22 cellular contexts compared by ENCODE assay signal in genomic region chr12:123004287-123004686, GRCh38. TPM values are rescaled to one million over a fixed set of nuclear protein-coding genes. Genes with fewer than 3 reads are reported as not detected.
DNase-seq lines count a peak whose midpoint lies in the region; ATAC-seq, FAIRE-seq and TF ChIP-seq lines count a peak whose summit lies in the region.
"Had no signal": no experiment of that assay in that cellular context is flagged by ENCODE, and none has a peak within 500 bp of the region (broad histone marks: within the 10 kb centered on the region; RNA-seq: fewer than 3 reads in every experiment).

No MANE protein-coding gene starts in this region.

- H3K4me2 ChIP-seq in K562 (ENCODE audit: insufficient read depth, low read length) (no peak overlapping the region), neuronal stem cell (ENCODE audit: insufficient read depth, low read length, poor library complexity, severe bottlenecking) (no peak overlapping the region)
- H3K4me2 ChIP-seq: A549 had no signal

- H3K9me1 ChIP-seq in K562 (ENCODE audit: control insufficient read depth, insufficient read depth, low read length), result peaks cover 3% of the 10 kb centered on the region

- ATAC-seq in left ventricle myocardium superior (no peak), right cardiac atrium (no peak), K562 (no peak)
- ATAC-seq: A549 had no signal

- no peaks in the 10 kb centered on the region for H3K9me3 ChIP-seq in right cardiac atrium (ENCODE audit: control insufficient read depth, low read length)
- H3K9me3 ChIP-seq in K562 (replicated peaks; ENCODE audit: control insufficient read depth, insufficient read depth, low read depth, low read length), result no peaks in the 10 kb centered on the region
- no peaks in the 10 kb centered on the region for H3K9me3 ChIP-seq in neuronal stem cell (replicated peaks in 1 of 2; ENCODE audit: control insufficient read depth in 2 of 2, insufficient read depth in 1 of 2, low read depth in 1 of 2, low read length in 2 of 2)
- H3K9me3 ChIP-seq: A549 had no signal

- in situ Hi-C loops in K562 (cut with MboI), result no loop called here

- H3K4me1 ChIP-seq in right cardiac atrium (ENCODE audit: control insufficient read depth, insufficient read depth, low read length) (no peaks in the 10 kb centered on the region), K562 (replicated peaks in 1 of 2; ENCODE audit: control insufficient read depth in 2 of 2, insufficient read depth in 2 of 2, low read length in 2 of 2) (peaks cover 13 to 16% of the 10 kb centered on the region in 2 experiments), neuronal stem cell (ENCODE audit: control insufficient read depth in 2 of 2, insufficient read depth in 1 of 2, low read depth in 1 of 2, low read length in 2 of 2) (no peaks in the 10 kb centered on the region)
- H3K4me1 ChIP-seq: A549 had no signal

- no peak overlapping the region for H3K4me3 ChIP-seq in right cardiac atrium (ENCODE audit: low read length)
- no peak overlapping the region for H3K4me3 ChIP-seq in K562
- no peak overlapping the region for H3K4me3 ChIP-seq in neuronal stem cell (ENCODE audit: low read length in 2 of 2)
- H3K4me3 ChIP-seq: A549 had no signal

- no peak overlapping the region for H4K8ac ChIP-seq in neuronal stem cell (ENCODE audit: low read depth, low read length)

- no peak for TF ChIP-seq POLR2A in K562 (conservative IDR thresholded peaks at IDR 0.05)

- POLR2A ChIA-PET in K562 (lab: Yijun Ruan, JAX), result no interaction called here

- no TSS peak for BruUV-seq in K562 (replicated peaks; lab: Mats Ljungman, UMichigan)

- no peak for TF ChIP-seq RAD21 in K562 (CRISPR knock-in tag; conservative IDR thresholded peaks at IDR 0.05 in 1 of 2, IDR thresholded peaks at IDR 0.05 in 1 of 2)

- CTCF ChIA-PET in K562 (lab: Yijun Ruan, JAX; ENCODE audit: low intra/inter-chr PET ratio), result no interaction called here

- H2BK5ac ChIP-seq in neuronal stem cell (ENCODE audit: low read length), result peak overlapping the region; percentile 78

- H2AK5ac ChIP-seq in neuronal stem cell (ENCODE audit: low read depth, low read length), result peak overlapping the region; percentile 64

- FAIRE-seq in K562 (lab: Jason Lieb, UNC) (no peak), urothelium cell line (lab: Jason Lieb, UNC) (peak; percentile 50)
- FAIRE-seq: A549, G401.6, GM12892, H54 had no signal

- H3K27ac ChIP-seq in right cardiac atrium (ENCODE audit: low read length) (no peak overlapping the region), K562 (ENCODE audit: extremely low read depth, low read depth, low read length) (no peak overlapping the region), neuronal stem cell (replicated peaks; ENCODE audit: low read length) (no peak overlapping the region)
- H3K27ac ChIP-seq: A549 had no signal

- no peak for TF ChIP-seq EP300 in K562 (IDR thresholded peaks at IDR 0.05; ENCODE audit: low read length)

- TF ChIP-seq CTCF in K562 (IDR thresholded peaks at IDR 0.05 in 2 of 3, conservative IDR thresholded peaks at IDR 0.05 in 1 of 3; ENCODE audit: insufficient read depth in 2 of 3, low read depth in 1 of 3, low read length in 3 of 3), result no peak

- no peaks in the 10 kb centered on the region for H3K79me1 ChIP-seq in neuronal stem cell (ENCODE audit: low read depth, low read length)

- no peak overlapping the region for H3K14ac ChIP-seq in neuronal stem cell (ENCODE audit: low read length)

- no peak overlapping the region for H2BK12ac ChIP-seq in neuronal stem cell (ENCODE audit: low read length)

- no peak overlapping the region for H4K91ac ChIP-seq in neuronal stem cell (ENCODE audit: low read depth, low read length, poor library complexity)

- no peak overlapping the region for H3K23ac ChIP-seq in neuronal stem cell (ENCODE audit: low read depth, low read length, poor library complexity)

- DNase-seq in left ventricle myocardium superior, result peak; percentile 8
- DNase-seq in right cardiac atrium, result no peak
- no peak for DNase-seq in K562 (ENCODE audit: extremely low read depth in 1 of 4, low spot score in 3 of 4)
- no peak for DNase-seq in neuronal stem cell (ENCODE audit: low spot score)
- DNase-seq in urothelium cell line (ENCODE audit: low spot score), result no peak
- no peak for DNase-seq in D341Med (ENCODE audit: low spot score)
- no peak for DNase-seq in activated effector memory CD4-positive, alpha-beta T cell treated with anti-CD3 and anti-CD28 coated beads, Interleukin-2, amount 50 U/mL, for 16 hours
- no peak for DNase-seq in Kasumi-1 (lab: John Stamatoyannopoulos, UW)
- DNase-seq: 8988T; ACHN; C1 segment of cervical spinal cord; Calu3; CD4-positive, alpha-beta memory T cell; COR-L47; DMS153; DND-41; GOT3; HCEC 1CT had no signal

- no peak overlapping the region for H3K18ac ChIP-seq in neuronal stem cell (ENCODE audit: low read length)

- H3K27me3 ChIP-seq in right cardiac atrium (ENCODE audit: control insufficient read depth, insufficient read depth) (no peaks in the 10 kb centered on the region), K562 (ENCODE audit: control insufficient read depth in 2 of 2, insufficient read depth in 2 of 2, low read length in 2 of 2) (no peaks in the 10 kb centered on the region), neuronal stem cell (ENCODE audit: control insufficient read depth in 3 of 3, insufficient read depth in 3 of 3, low read depth in 1 of 3, low read length in 3 of 3) (no peaks in the 10 kb centered on the region)

- no peaks in the 10 kb centered on the region for H4K20me1 ChIP-seq in K562 (replicated peaks; ENCODE audit: control insufficient read depth, insufficient read depth, low read length)

- no peak overlapping the region for H2BK15ac ChIP-seq in neuronal stem cell (ENCODE audit: low read length)

- no peaks in the 10 kb centered on the region for H3K79me2 ChIP-seq in K562 (ENCODE audit: control insufficient read depth, insufficient read depth, low read length)

- no peak overlapping the region for H3K4ac ChIP-seq in neuronal stem cell (ENCODE audit: low read length)

- peak overlapping the region in 1 of 2 experiments; percentile 13; a peak in 1 of 4 replicates for H3K9ac ChIP-seq in K562 (ENCODE audit: insufficient read depth in 1 of 2, low read depth in 2 of 2, low read length in 2 of 2)
- no peak overlapping the region for H3K9ac ChIP-seq in neuronal stem cell (ENCODE audit: low read depth, low read length, poor library complexity)

- intact Hi-C loops in left ventricle myocardium superior (cut with micrococcal nuclease), result no loop called here
- intact Hi-C loops in right cardiac atrium (cut with DNase I), result no loop called here
- intact Hi-C loops in K562 (cut with micrococcal nuclease), result no loop called here

- peaks cover 4% of the 10 kb centered on the region; the same call in 1 of the 3 replicates for H3K36me3 ChIP-seq in K562 (ENCODE audit: control insufficient read depth, insufficient read depth, low read length)
- H3K36me3 ChIP-seq in neuronal stem cell (replicated peaks in 1 of 2; ENCODE audit: control insufficient read depth in 2 of 2, insufficient read depth in 2 of 2, low read length in 2 of 2), result no peaks in the 10 kb centered on the region

- H2BK120ac ChIP-seq in neuronal stem cell (ENCODE audit: low read depth, low read length), result no peak overlapping the region

- H2AFZ ChIP-seq in K562 (ENCODE audit: low read depth, low read length), result no peak overlapping the region
- no peak overlapping the region for H2AFZ ChIP-seq in neuronal stem cell (ENCODE audit: low read length)

- WGBS in right cardiac atrium, result 88% methylated on average over 14 of the region's 14 CpGs
- 73% methylated on average over 11 of the region's 14 CpGs for WGBS in K562 (ENCODE audit: insufficient coverage, low coverage, missing lambda C conversion rate)
- no CpG with 5 or more reads among the region's 14 CpGs for WGBS in neuronal stem cell (ENCODE audit: extremely low coverage in 2 of 2, insufficient read length in 2 of 2, insufficient replicate concordance in 1 of 2), 2 donors

RNA-seq across cellular contexts. Expression of gene ARL6IP4, which starts 23.8 kb away (rescaled TPM):
- total RNA-seq in left ventricle myocardium superior (181 TPM), right cardiac atrium (100 to 1,000 TPM; 158 to 185 (median 168) TPM), K562 (2014; rRNA removed) (224 and 280 TPM in 2 replicates), K562 (2014; rRNA removed; fragmentation: Illumina TruSeq; extraction: Trizol) (78.1 and 91.2 TPM in 2 replicates), K562 (2015; rRNA removed; fragmentation: Illumina TruSeq; extraction: Trizol) (171 and 180 TPM in 2 replicates), K562 (2021) (164 and 167 TPM in 2 replicates)
- polyA plus RNA-seq in right cardiac atrium (299 TPM), K562 (2011; rRNA removed) (128 and 132 TPM in 2 replicates), K562 (2014; fragmentation: Illumina TruSeq; extraction: Trizol) (151 and 170 TPM in 2 replicates), K562 (2014; fragmentation: Nextera tagmentation; extraction: Ambion mirVana) (1 to 10 TPM; 2.4 to 4.8 TPM), K562 (2014; rRNA removed) (242 and 255 TPM in 2 replicates)
- total RNA-seq in K562 (2011; cell fraction: chromatin; rRNA removed; ENCODE audit: low replicate concordance), result 69.3 and 160 TPM in 2 replicates
- 133 and 147 TPM in 2 replicates for total RNA-seq in K562 (2011; cell fraction: nucleolus; rRNA removed)
- total RNA-seq in K562 (2011; cell fraction: nucleoplasm; rRNA removed), result 86.5 and 106 TPM in 2 replicates
- 110 and 136 TPM in 2 replicates for polyA plus RNA-seq in K562 (2011; cell fraction: cytosol; rRNA removed)
- polyA plus RNA-seq in K562 (2011; cell fraction: nucleus; rRNA removed), result 328 and 373 TPM in 2 replicates
- 163 and 245 TPM in 2 replicates for polyA plus RNA-seq in K562 (2012)
- 33.8 and 41.5 TPM in 2 replicates for polyA minus RNA-seq in K562 (2011; rRNA and poly(A)+ RNA removed)
- 34.7 and 36.8 TPM in 2 replicates for polyA minus RNA-seq in K562 (2011; cell fraction: cytosol; rRNA and poly(A)+ RNA removed)
- 21.8 and 31.0 TPM in 2 replicates for polyA minus RNA-seq in K562 (2011; cell fraction: nucleus; rRNA and poly(A)+ RNA removed)
- 134 TPM for polyA plus RNA-seq in neuronal stem cell (2013, experiment 1 of 2)
- 128 TPM for polyA plus RNA-seq in neuronal stem cell (2013, experiment 2 of 2)

RNA-seq across cellular contexts. Expression of gene OGFOD2, which starts 29.2 kb away (rescaled TPM):
- total RNA-seq in left ventricle myocardium superior (15.4 TPM), right cardiac atrium (10 to 100 TPM in 3 of 4 donors, 1 to 10 TPM in 1; 9.6 to 17.8 (median 14.7) TPM), K562 (2014; rRNA removed) (39.0 and 40.3 TPM in 2 replicates), K562 (2014; rRNA removed; fragmentation: Illumina TruSeq; extraction: Trizol) (5.9 and 6.4 TPM in 2 replicates), K562 (2015; rRNA removed; fragmentation: Illumina TruSeq; extraction: Trizol) (18.5 and 21.4 TPM in 2 replicates), K562 (2021) (51.7 and 63.0 TPM in 2 replicates)
- polyA plus RNA-seq in right cardiac atrium (14.6 TPM), K562 (2011; rRNA removed) (27.6 and 38.3 TPM in 2 replicates), K562 (2014; fragmentation: Illumina TruSeq; extraction: Trizol) (13.5 and 29.6 TPM in 2 replicates), K562 (2014; fragmentation: Nextera tagmentation; extraction: Ambion mirVana) (1 to 10 TPM; 1.4 to 3.8 TPM), K562 (2014; rRNA removed) (86.0 and 111 TPM in 2 replicates)
- 71.5 and 173 TPM in 2 replicates for total RNA-seq in K562 (2011; cell fraction: chromatin; rRNA removed; ENCODE audit: low replicate concordance)
- 98.1 and 99.0 TPM in 2 replicates for total RNA-seq in K562 (2011; cell fraction: nucleolus; rRNA removed)
- 61.3 and 107 TPM in 2 replicates for total RNA-seq in K562 (2011; cell fraction: nucleoplasm; rRNA removed)
- 40.5 and 99.8 TPM in 2 replicates for polyA plus RNA-seq in K562 (2011; cell fraction: cytosol; rRNA removed)
- polyA plus RNA-seq in K562 (2011; cell fraction: nucleus; rRNA removed), result 261 and 270 TPM in 2 replicates
- polyA plus RNA-seq in K562 (2012), result 24.6 and 74.9 TPM in 2 replicates
- 15.9 and 19.8 TPM in 2 replicates for polyA minus RNA-seq in K562 (2011; rRNA and poly(A)+ RNA removed)
- polyA minus RNA-seq in K562 (2011; cell fraction: cytosol; rRNA and poly(A)+ RNA removed), result 16.9 and 19.2 TPM in 2 replicates
- polyA minus RNA-seq in K562 (2011; cell fraction: nucleus; rRNA and poly(A)+ RNA removed), result 54.3 and 67.5 TPM in 2 replicates
- polyA plus RNA-seq in neuronal stem cell (2013, experiment 1 of 2), result 6.9 TPM
- 5.5 TPM for polyA plus RNA-seq in neuronal stem cell (2013, experiment 2 of 2)

RNA-seq across cellular contexts. Expression of gene ABCB9, which starts 38.0 kb away (rescaled TPM):
- 4.6 TPM for total RNA-seq in left ventricle myocardium superior
- total RNA-seq in right cardiac atrium, result 1 to 10 TPM; 6.0 to 7.0 (median 6.7) TPM
- polyA plus RNA-seq in right cardiac atrium, result 5.2 TPM
- 28.0 and 68.9 TPM in 2 replicates for total RNA-seq in K562 (2011; cell fraction: chromatin; rRNA removed; ENCODE audit: low replicate concordance)
- total RNA-seq in K562 (2011; cell fraction: nucleolus; rRNA removed), result 41.1 and 52.0 TPM in 2 replicates
- total RNA-seq in K562 (2011; cell fraction: nucleoplasm; rRNA removed), result 34.1 and 35.2 TPM in 2 replicates
- 9.6 and 10.5 TPM in 2 replicates for total RNA-seq in K562 (2014; rRNA removed)
- 3.9 and 4.3 TPM in 2 replicates for total RNA-seq in K562 (2014; rRNA removed; fragmentation: Illumina TruSeq; extraction: Trizol)
- 6.2 and 6.5 TPM in 2 replicates for total RNA-seq in K562 (2015; rRNA removed; fragmentation: Illumina TruSeq; extraction: Trizol)
- total RNA-seq in K562 (2021), result 12.0 and 12.6 TPM in 2 replicates
- 6.3 and 6.5 TPM in 2 replicates for polyA plus RNA-seq in K562 (2011; rRNA removed)
- 5.8 and 12.1 TPM in 2 replicates for polyA plus RNA-seq in K562 (2011; cell fraction: cytosol; rRNA removed)
- 10.8 and 22.9 TPM in 2 replicates for polyA plus RNA-seq in K562 (2011; cell fraction: nucleus; rRNA removed)
- 5.0 and 6.9 TPM in 2 replicates for polyA plus RNA-seq in K562 (2012)
- 4.2 and 5.7 TPM in 2 replicates for polyA plus RNA-seq in K562 (2014; fragmentation: Illumina TruSeq; extraction: Trizol)
- under 1 TPM; 0.20 to 0.31 TPM for polyA plus RNA-seq in K562 (2014; fragmentation: Nextera tagmentation; extraction: Ambion mirVana)
- 7.6 and 7.9 TPM in 2 replicates for polyA plus RNA-seq in K562 (2014; rRNA removed)
- 8.5 and 9.6 TPM in 2 replicates for polyA minus RNA-seq in K562 (2011; rRNA and poly(A)+ RNA removed)
- 6.6 and 9.7 TPM in 2 replicates for polyA minus RNA-seq in K562 (2011; cell fraction: cytosol; rRNA and poly(A)+ RNA removed)
- 13.3 and 14.7 TPM in 2 replicates for polyA minus RNA-seq in K562 (2011; cell fraction: nucleus; rRNA and poly(A)+ RNA removed)
- 2.0 TPM for polyA plus RNA-seq in neuronal stem cell (2013, experiment 1 of 2)
- polyA plus RNA-seq in neuronal stem cell (2013, experiment 2 of 2), result 1.5 TPM
